30 cellular contexts compared by ENCODE assay signal in genomic region chr4:88724406-88724805, GRCh38.
"Had no signal": no experiment of that assay in that cellular context is flagged by ENCODE, and none has a peak within 500 bp of the region (broad histone marks: within the 10 kb centered on the region; RNA-seq: fewer than 3 reads in every experiment).

No MANE protein-coding gene starts in this region.

- H3K27me3 ChIP-seq: ascending aorta had no signal

- H3K4me1 Mint-ChIP-seq: activated CD4-positive, alpha-beta memory T cell treated with anti-CD3 and anti-CD28 coated beads, Interleukin-2, amount 10 ng/mL, durations not matched to agents 7 days and 5 days; activated naive CD4-positive, alpha-beta T cell treated with anti-CD3 and anti-CD28 coated beads, Interleukin-2, amount 50 U/mL, for 24 hours; activated naive CD8-positive, alpha-beta T cell treated with anti-CD3 and anti-CD28 coated beads, Interleukin-2, amount 10 ng/mL, durations not matched to agents 7 days and 5 days had no signal

- H3K4me2 ChIP-seq: KMS-11, PC-9 had no signal

- H3K9me3 Mint-ChIP-seq: activated CD4-positive, alpha-beta memory T cell treated with anti-CD3 and anti-CD28 coated beads, Interleukin-2, amount 10 ng/mL, durations not matched to agents 7 days and 5 days; activated naive CD4-positive, alpha-beta T cell treated with anti-CD3 and anti-CD28 coated beads, Interleukin-2, amount 50 U/mL, for 24 hours; activated naive CD8-positive, alpha-beta T cell treated with anti-CD3 and anti-CD28 coated beads, Interleukin-2, amount 10 ng/mL, durations not matched to agents 7 days and 5 days; activated T-cell treated with anti-CD3 and anti-CD28 coated beads, Interleukin-2, amount 50 U/mL, for 24 hours; activated T-helper 2 cell treated with anti-CD3 and anti-CD28 coated beads, Interferon-gamma antibody, Interleukin-2, Interleukin-4, amounts not matched to agents 10 μg/mL and 5 μg/mL and 100 μg/mL, durations not matched to agents 14 hours and 24 hours and 36 hours had no signal

- H3K27me3 Mint-ChIP-seq: activated CD4-positive, alpha-beta memory T cell treated with anti-CD3 and anti-CD28 coated beads, Interleukin-2, amount 10 ng/mL, durations not matched to agents 7 days and 5 days; activated naive CD4-positive, alpha-beta T cell treated with anti-CD3 and anti-CD28 coated beads, Interleukin-2, amount 50 U/mL, for 24 hours; activated naive CD8-positive, alpha-beta T cell treated with anti-CD3 and anti-CD28 coated beads, Interleukin-2, amount 10 ng/mL, durations not matched to agents 7 days and 5 days; activated T-cell treated with anti-CD3 and anti-CD28 coated beads, Interleukin-2, amount 50 U/mL, for 24 hours had no signal

- H2AFZ ChIP-seq: PC-9 had no signal

- ATAC-seq: Right ventricle myocardium inferior had no signal

- H3K27ac Mint-ChIP-seq: activated CD4-positive, alpha-beta memory T cell treated with anti-CD3 and anti-CD28 coated beads, Interleukin-2, amount 10 ng/mL, durations not matched to agents 7 days and 5 days; activated naive CD4-positive, alpha-beta T cell treated with anti-CD3 and anti-CD28 coated beads, Interleukin-2, amount 50 U/mL, for 24 hours; activated naive CD8-positive, alpha-beta T cell treated with anti-CD3 and anti-CD28 coated beads, Interleukin-2, amount 10 ng/mL, durations not matched to agents 7 days and 5 days; activated T-cell treated with anti-CD3 and anti-CD28 coated beads, Interleukin-2, amount 50 U/mL, for 24 hours; activated T-helper 2 cell treated with anti-CD3 and anti-CD28 coated beads, Interferon-gamma antibody, Interleukin-2, Interleukin-4, amounts not matched to agents 10 μg/mL and 5 μg/mL and 100 μg/mL, durations not matched to agents 14 hours and 24 hours and 36 hours had no signal

- H3K4me3 ChIP-seq: ascending aorta, PC-9 had no signal

- DNase-seq: activated CD4-positive, alpha-beta memory T cell treated with anti-CD3 and anti-CD28 coated beads, Interleukin-2, amount 10 ng/mL, durations not matched to agents 7 days and 5 days; activated CD4-positive, alpha-beta T cell treated with anti-CD3 and anti-CD28 coated beads for 1 hour; activated CD4-positive, alpha-beta T cell treated with anti-CD3 and anti-CD28 coated beads for 48 hours; activated CD4-positive, CD25-positive, alpha-beta regulatory T cell; activated gamma-delta T cell; activated naive CD4-positive, alpha-beta T cell treated with Interleukin-2 at 50 U/mL for 16 hours; activated naive CD8-positive, alpha-beta T cell treated with anti-CD3 and anti-CD28 coated beads, Interleukin-2, amount 10 ng/mL, durations not matched to agents 7 days and 5 days; activated T-cell treated with anti-CD3 and anti-CD28 coated beads, Interleukin-2, amount 50 U/mL, for 24 hours; amygdala; MM.1S; MV-4-11; NCI-H1092; NCI-H1436 treated with DMSO at 0.1 percent for 48 hours; NCI-H1694 treated with DMSO at 0.1 percent for 48 hours; NCI-H2029; NCI-H510A; NCI-H526; NCI-H748 treated with DMSO at 0.1 percent for 48 hours; PC-9; SW 1271; T-helper 1 cell; T-helper 2 cell; T-helper 9 cell had no signal

- H3K27ac ChIP-seq: KMS-11, PC-9, RWPE1, VCaP had no signal

- H3K9ac ChIP-seq: KMS-11 had no signal

- H3K9me3 ChIP-seq: ascending aorta had no signal

- H3K4me3 Mint-ChIP-seq: activated CD4-positive, alpha-beta memory T cell treated with anti-CD3 and anti-CD28 coated beads, Interleukin-2, amount 10 ng/mL, durations not matched to agents 7 days and 5 days; activated naive CD4-positive, alpha-beta T cell treated with anti-CD3 and anti-CD28 coated beads, Interleukin-2, amount 50 U/mL, for 24 hours; activated naive CD8-positive, alpha-beta T cell treated with anti-CD3 and anti-CD28 coated beads, Interleukin-2, amount 10 ng/mL, durations not matched to agents 7 days and 5 days; activated T-cell treated with anti-CD3 and anti-CD28 coated beads, Interleukin-2, amount 50 U/mL, for 24 hours had no signal
